Comparison of ENCODE assay signal across 9 cellular contexts in genomic region chr11:33801821-33802413, GRCh38. TPM values are rescaled to one million over a fixed set of nuclear protein-coding genes. Genes with fewer than 3 reads are reported as not detected.
A peak's percentile ranks its signal among the peaks of the same experiment; 100 is the strongest.
DNase-seq lines count a peak whose midpoint lies in the region; ATAC-seq and TF ChIP-seq lines count a peak whose summit lies in the region.
"Had no signal": no experiment of that assay in that cellular context is flagged by ENCODE, and none has a peak within 500 bp of the region (broad histone marks: within the 10 kb centered on the region; RNA-seq: fewer than 3 reads in every experiment).

No MANE protein-coding gene starts in this region.

- no TSS peak for BruUV-seq in MCF 10A (replicated peaks; lab: Mats Ljungman, UMichigan)

- H3K9me3 ChIP-seq in breast epithelium (no peaks in the 10 kb centered on the region), aorta (ENCODE audit: control insufficient read depth, low read length) (no peaks in the 10 kb centered on the region)

- H3K36me3 Mint-ChIP-seq in MCF 10A (ENCODE audit: insufficient read depth, unreplicated experiment) = no peaks in the 10 kb centered on the region

- TF ChIP-seq POLR2A in breast epithelium (IDR thresholded peaks at IDR 0.05) = no peak

- ATAC-seq in aorta (ENCODE audit: low FRiP score) (peak; percentile 14), HG02588 (IDR thresholded peaks at IDR 0.05; ENCODE audit: unreplicated experiment) (no peak)

- CTCF ChIA-PET in MCF 10A (lab: Yijun Ruan, JAX) = interaction anchor here (0.5 to 1.6 kb wide), 3 partner anchors 9 to 169 kb away, joined by 3 to 6 read pairs (median 3); no protein-coding TSS in a partner anchor

- DNase-seq in breast epithelium (ENCODE audit: low spot score in 2 of 2) = no peak
- DNase-seq in MCF 10A (ENCODE audit: unreplicated experiment) = no peak
- DNase-seq in astrocyte of the spinal cord (ENCODE audit: low read depth, low spot score) = no peak
- DNase-seq in left kidney (ENCODE audit: low read depth, low spot score) = peak; percentile 61
- no peak for DNase-seq in aorta
- no peak for DNase-seq in stimulated activated CD4-positive, alpha-beta T cell treated with anti-CD3 and anti-CD28 coated beads, Interleukin-4, amount 100 ng/mL, for 4 hours
- DNase-seq in stimulated activated CD4-positive, alpha-beta T cell treated with anti-CD3 and anti-CD28 coated beads, Interleukin-15, amount 100 ng/mL, for 24 hours = no peak

- TF ChIP-seq CTCF in breast epithelium (IDR thresholded peaks at IDR 0.05) (no peak), MCF 10A (IDR thresholded peaks at IDR 0.05; ENCODE audit: unreplicated experiment) (no peak), astrocyte of the spinal cord (IDR thresholded peaks at IDR 0.05; ENCODE audit: low read depth, low read length) (no peak)

- no peak overlapping the region for H3K4me3 Mint-ChIP-seq in MCF 10A (ENCODE audit: unreplicated experiment)

- H3K27me3 ChIP-seq in breast epithelium = peaks cover 0 to 41% of the 10 kb centered on the region in 2 donors
- no peaks in the 10 kb centered on the region for H3K27me3 ChIP-seq in aorta (ENCODE audit: control insufficient read depth in 1 of 2, insufficient read depth in 2 of 2, low read length in 1 of 2)

- H3K9me3 Mint-ChIP-seq in MCF 10A (ENCODE audit: unreplicated experiment) = no peaks in the 10 kb centered on the region

- H3K27me3 Mint-ChIP-seq in MCF 10A (ENCODE audit: insufficient read depth, unreplicated experiment) = peaks cover 64% of the 10 kb centered on the region

- no peaks in the 10 kb centered on the region for H3K36me3 ChIP-seq in breast epithelium
- H3K36me3 ChIP-seq in aorta (ENCODE audit: control insufficient read depth in 1 of 2, insufficient read depth in 2 of 2, low read length in 1 of 2) = no peaks in the 10 kb centered on the region

- no peaks in the 10 kb centered on the region for H3K4me1 ChIP-seq in breast epithelium
- H3K4me1 ChIP-seq in aorta (ENCODE audit: control insufficient read depth in 1 of 2, insufficient read depth in 2 of 2, low read length in 2 of 2) = no peaks in the 10 kb centered on the region

- no peaks in the 10 kb centered on the region for H3K4me1 Mint-ChIP-seq in MCF 10A (ENCODE audit: insufficient read depth, unreplicated experiment)

- WGBS in aorta, 2 donors = 28 to 34% methylated on average over 13 of the region's 13 CpGs

- POLR2A ChIA-PET in MCF 10A (lab: Yijun Ruan, JAX) = interaction anchor here (0.7 to 1.7 kb wide), 10 partner anchors 17 to 312 kb away, joined by 3 to 9 read pairs (median 3); partner anchors contain the start of genes CD59 and FBXO3

- no peak overlapping the region for H3K27ac Mint-ChIP-seq in MCF 10A (ENCODE audit: low read depth, unreplicated experiment)

- H3K27ac ChIP-seq in breast epithelium (no peak overlapping the region), aorta (ENCODE audit: low read depth in 1 of 2, low read length in 2 of 2) (no peak overlapping the region)
- H3K27ac ChIP-seq: KMS-11 had no signal

- H3K4me3 ChIP-seq in breast epithelium (peak overlapping the region; percentile 17 to 37 (median 26)), astrocyte of the spinal cord (ENCODE audit: low read depth, low read length) (peak overlapping the region; percentile 42), aorta (ENCODE audit: low read length in 2 of 2) (no peak overlapping the region)

- intact Hi-C loops in breast epithelium (cut with DNase I; ENCODE audit: low total_unique reads) = no loop called here
- intact Hi-C loops in MCF 10A (cut with micrococcal nuclease) = no loop called here
- intact Hi-C loops in aorta (cut with DNase I) = no loop called here

- in situ Hi-C loops in astrocyte of the spinal cord (cut with HindIII; ENCODE audit: low sequenced_read_pairs) = no loop called here

RNA-seq across cellular contexts. Expression of gene FBXO3, which starts 27.6 kb away (rescaled TPM):
- 10 to 100 TPM; 35.0 to 60.6 (median 46.9) TPM for total RNA-seq in breast epithelium
- 20.1 and 22.7 TPM in 2 replicates for total RNA-seq in MCF 10A (2022)
- total RNA-seq in aorta = 10 to 100 TPM; 33.7 to 35.8 TPM
- 10 to 100 TPM; 17.8 to 28.2 TPM for polyA plus RNA-seq in aorta

Comparison
In these comparisons a context has a peak if more than half of its experiments do, and no peak if none do; other contexts are left out.
1. H3K4me3 ChIP-seq: peak in breast epithelium (3 of 3) and astrocyte of the spinal cord (single experiment); none in aorta (0 of 2).